Comparison of ENCODE assay signal across 4 cellular contexts in genomic region chr6:4090043-4090442, GRCh38. TPM values are rescaled to one million over a fixed set of nuclear protein-coding genes. Genes with fewer than 3 reads are reported as not detected.
"Had no signal": no experiment of that assay in that cellular context is flagged by ENCODE, and none has a peak within 500 bp of the region (broad histone marks: within the 10 kb centered on the region; RNA-seq: fewer than 3 reads in every experiment).

No MANE protein-coding gene starts in this region.

RNA-seq across cellular contexts. Expression of gene FAM217A, which starts 11.1 kb away (rescaled TPM):
- total RNA-seq: LHCN-M2, M059J, MCF 10A, NCI-H460 had no signal
